Comparison of ENCODE assay signal across 1 cellular context in genomic region chr9:38011991-38012390, GRCh38.
TF ChIP-seq lines count a peak whose summit lies in the region.

No MANE protein-coding gene starts in this region.

TF ChIP-seq in H1, 55 proteins besides CTCF, POLR2A, EP300 and RAD21:
- TF ChIP-seq BACH1 (IDR thresholded peaks at IDR 0.05; ENCODE audit: low read length) (no peak), CEBPB (IDR thresholded peaks at IDR 0.05; ENCODE audit: low read depth, low read length) (no peak), MAFK (IDR thresholded peaks at IDR 0.05; ENCODE audit: low read depth, low read length) (no peak), HDAC6 (IDR thresholded peaks at IDR 0.05; ENCODE audit: low read depth, low read length) (no peak), ATF3 (IDR thresholded peaks at IDR 0.05; ENCODE audit: insufficient read depth, low read depth, low read length) (no peak)
